ENCODE assay signal across 1 cellular context in the genomic region with DNA sequence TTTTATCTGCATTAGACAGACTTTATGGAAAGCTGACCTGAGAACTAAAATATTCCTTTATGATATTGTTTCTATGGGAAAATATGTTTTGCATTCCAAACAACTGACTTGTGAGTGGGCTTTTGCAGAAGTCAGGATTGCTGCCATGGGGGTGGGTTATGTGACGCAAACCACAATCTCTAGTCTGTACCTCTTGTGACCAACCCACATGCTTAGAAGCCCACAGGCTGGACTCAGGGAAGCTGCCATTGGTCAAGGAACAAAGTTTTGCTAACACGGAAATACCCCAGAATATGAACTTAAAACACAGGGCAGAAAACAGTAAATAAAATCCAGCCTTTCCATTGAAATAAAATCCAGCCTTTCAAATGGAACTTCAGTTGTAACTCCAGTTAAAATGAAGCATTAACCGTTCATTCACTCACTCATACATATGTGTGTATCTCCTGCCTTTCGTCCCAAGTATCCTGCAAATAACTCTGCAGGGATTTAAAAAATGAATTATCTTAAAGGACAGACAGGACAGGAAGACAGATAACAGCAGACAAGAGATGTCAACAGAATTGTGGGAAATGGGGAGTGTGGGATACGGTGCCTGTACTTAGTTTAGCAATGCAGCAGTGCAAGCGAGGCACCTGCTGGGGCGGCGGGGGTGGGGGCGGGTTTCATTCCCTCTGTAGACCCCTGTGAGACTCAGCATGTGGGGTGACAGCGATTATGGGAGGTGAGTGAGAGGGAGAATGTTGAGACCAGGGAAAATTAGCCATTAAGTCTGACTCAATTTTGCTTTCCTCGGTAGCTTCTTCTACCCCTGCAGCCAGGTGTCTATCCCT.
TF ChIP-seq lines count a peak whose summit lies in the region.

No MANE protein-coding gene starts in this region.

TF ChIP-seq in K562, 482 proteins besides CTCF, POLR2A, EP300 and RAD21 (continues in another document):
- TF ChIP-seq NR4A1 (CRISPR knock-in tag; IDR thresholded peaks at IDR 0.05) (no peak), NR4A1 (tag; IDR thresholded peaks at IDR 0.05) (no peak), PRPF4 (IDR thresholded peaks at IDR 0.05; ENCODE audit: insufficient read depth, low read depth, low read length, poor library complexity, severe bottlenecking) (no peak), SRSF1 (IDR thresholded peaks at IDR 0.05; ENCODE audit: low read depth, low read length) (no peak), PHF20 (IDR thresholded peaks at IDR 0.05; ENCODE audit: partially characterized antibody) (no peak), SMARCA5 (IDR thresholded peaks at IDR 0.05) (no peak), HNRNPUL1 (IDR thresholded peaks at IDR 0.05; ENCODE audit: low read length) (no peak), RBM22 (IDR thresholded peaks at IDR 0.05; ENCODE audit: low read depth, low read length, poor library complexity, severe bottlenecking) (no peak), SREBF1 (IDR thresholded peaks at IDR 0.05; ENCODE audit: borderline replicate concordance, low read depth, low read length) (no peak), CC2D1A (IDR thresholded peaks at IDR 0.05) (no peak), FOXA1 (IDR thresholded peaks at IDR 0.05; ENCODE audit: borderline replicate concordance) (no peak), TCF7 (IDR thresholded peaks at IDR 0.05; ENCODE audit: borderline replicate concordance) (no peak), ZNF551 (CRISPR knock-in tag; IDR thresholded peaks at IDR 0.05) (no peak), ELF4 (CRISPR knock-in tag; IDR thresholded peaks at IDR 0.05) (no peak), TAF9B (IDR thresholded peaks at IDR 0.05; ENCODE audit: partially characterized antibody) (no peak), NR2C2 (CRISPR knock-in tag; IDR thresholded peaks at IDR 0.05) (no peak), NR2C2 (tag; IDR thresholded peaks at IDR 0.05) (no peak), EZH2 (IDR thresholded peaks at IDR 0.05; ENCODE audit: borderline replicate concordance, low read depth, low read length) (no peak), ZC3H11A (IDR thresholded peaks at IDR 0.05; ENCODE audit: low read depth, low read length) (no peak), KDM5B (IDR thresholded peaks at IDR 0.05; ENCODE audit: insufficient replicate concordance, low read depth, low read length) (no peak), ZNF143 (CRISPR knock-in tag; IDR thresholded peaks at IDR 0.05) (no peak), PHTF2 (CRISPR knock-in tag; IDR thresholded peaks at IDR 0.05) (no peak), SIRT6 (IDR thresholded peaks at IDR 0.05; ENCODE audit: low read depth, low read length) (no peak), C11orf30 (IDR thresholded peaks at IDR 0.05; ENCODE audit: low read depth) (no peak)
- TF ChIP-seq, protein P1, sequence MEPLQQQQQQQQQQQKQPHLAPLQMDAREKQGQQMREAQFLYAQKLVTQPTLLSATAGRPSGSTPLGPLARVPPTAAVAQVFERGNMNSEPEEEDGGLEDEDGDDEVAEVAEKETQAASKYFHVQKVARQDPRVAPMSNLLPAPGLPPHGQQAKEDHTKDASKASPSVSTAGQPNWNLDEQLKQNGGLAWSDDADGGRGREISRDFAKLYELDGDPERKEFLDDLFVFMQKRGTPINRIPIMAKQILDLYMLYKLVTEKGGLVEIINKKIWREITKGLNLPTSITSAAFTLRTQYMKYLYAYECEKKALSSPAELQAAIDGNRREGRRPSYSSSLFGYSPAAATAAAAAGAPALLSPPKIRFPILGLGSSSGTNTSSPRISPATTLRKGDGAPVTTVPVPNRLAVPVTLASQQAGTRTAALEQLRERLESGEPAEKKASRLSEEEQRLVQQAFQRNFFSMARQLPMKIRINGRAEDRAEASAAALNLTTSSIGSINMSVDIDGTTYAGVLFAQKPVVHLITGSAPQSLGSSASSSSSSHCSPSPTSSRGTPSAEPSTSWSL (CRISPR knock-in tag; IDR thresholded peaks at IDR 0.05; ENCODE audit: borderline replicate concordance), result no peak
- TF ChIP-seq, protein P2, sequence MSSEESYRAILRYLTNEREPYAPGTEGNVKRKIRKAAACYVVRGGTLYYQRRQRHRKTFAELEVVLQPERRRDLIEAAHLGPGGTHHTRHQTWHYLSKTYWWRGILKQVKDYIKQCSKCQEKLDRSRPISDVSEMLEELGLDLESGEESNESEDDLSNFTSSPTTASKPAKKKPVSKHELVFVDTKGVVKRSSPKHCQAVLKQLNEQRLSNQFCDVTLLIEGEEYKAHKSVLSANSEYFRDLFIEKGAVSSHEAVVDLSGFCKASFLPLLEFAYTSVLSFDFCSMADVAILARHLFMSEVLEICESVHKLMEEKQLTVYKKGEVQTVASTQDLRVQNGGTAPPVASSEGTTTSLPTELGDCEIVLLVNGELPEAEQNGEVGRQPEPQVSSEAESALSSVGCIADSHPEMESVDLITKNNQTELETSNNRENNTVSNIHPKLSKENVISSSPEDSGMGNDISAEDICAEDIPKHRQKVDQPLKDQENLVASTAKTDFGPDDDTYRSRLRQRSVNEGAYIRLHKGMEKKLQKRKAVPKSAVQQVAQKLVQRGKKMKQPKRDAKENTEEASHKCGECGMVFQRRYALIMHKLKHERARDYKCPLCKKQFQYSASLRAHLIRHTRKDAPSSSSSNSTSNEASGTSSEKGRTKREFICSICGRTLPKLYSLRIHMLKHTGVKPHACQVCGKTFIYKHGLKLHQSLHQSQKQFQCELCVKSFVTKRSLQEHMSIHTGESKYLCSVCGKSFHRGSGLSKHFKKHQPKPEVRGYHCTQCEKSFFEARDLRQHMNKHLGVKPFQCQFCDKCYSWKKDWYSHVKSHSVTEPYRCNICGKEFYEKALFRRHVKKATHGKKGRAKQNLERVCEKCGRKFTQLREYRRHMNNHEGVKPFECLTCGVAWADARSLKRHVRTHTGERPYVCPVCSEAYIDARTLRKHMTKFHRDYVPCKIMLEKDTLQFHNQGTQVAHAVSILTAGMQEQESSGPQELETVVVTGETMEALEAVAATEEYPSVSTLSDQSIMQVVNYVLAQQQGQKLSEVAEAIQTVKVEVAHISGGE (CRISPR knock-in tag; IDR thresholded peaks at IDR 0.05), result peak in 1 of 3 experiments; percentile 56; a peak in 1 of 6 replicates
- TF ChIP-seq, protein P3, sequence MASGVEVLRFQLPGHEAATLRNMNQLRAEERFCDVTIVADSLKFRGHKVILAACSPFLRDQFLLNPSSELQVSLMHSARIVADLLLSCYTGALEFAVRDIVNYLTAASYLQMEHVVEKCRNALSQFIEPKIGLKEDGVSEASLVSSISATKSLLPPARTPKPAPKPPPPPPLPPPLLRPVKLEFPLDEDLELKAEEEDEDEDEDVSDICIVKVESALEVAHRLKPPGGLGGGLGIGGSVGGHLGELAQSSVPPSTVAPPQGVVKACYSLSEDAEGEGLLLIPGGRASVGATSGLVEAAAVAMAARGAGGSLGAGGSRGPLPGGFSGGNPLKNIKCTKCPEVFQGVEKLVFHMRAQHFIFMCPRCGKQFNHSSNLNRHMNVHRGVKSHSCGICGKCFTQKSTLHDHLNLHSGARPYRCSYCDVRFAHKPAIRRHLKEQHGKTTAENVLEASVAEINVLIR (CRISPR knock-in tag; IDR thresholded peaks at IDR 0.05), result no peak
- TF ChIP-seq, protein P4, sequence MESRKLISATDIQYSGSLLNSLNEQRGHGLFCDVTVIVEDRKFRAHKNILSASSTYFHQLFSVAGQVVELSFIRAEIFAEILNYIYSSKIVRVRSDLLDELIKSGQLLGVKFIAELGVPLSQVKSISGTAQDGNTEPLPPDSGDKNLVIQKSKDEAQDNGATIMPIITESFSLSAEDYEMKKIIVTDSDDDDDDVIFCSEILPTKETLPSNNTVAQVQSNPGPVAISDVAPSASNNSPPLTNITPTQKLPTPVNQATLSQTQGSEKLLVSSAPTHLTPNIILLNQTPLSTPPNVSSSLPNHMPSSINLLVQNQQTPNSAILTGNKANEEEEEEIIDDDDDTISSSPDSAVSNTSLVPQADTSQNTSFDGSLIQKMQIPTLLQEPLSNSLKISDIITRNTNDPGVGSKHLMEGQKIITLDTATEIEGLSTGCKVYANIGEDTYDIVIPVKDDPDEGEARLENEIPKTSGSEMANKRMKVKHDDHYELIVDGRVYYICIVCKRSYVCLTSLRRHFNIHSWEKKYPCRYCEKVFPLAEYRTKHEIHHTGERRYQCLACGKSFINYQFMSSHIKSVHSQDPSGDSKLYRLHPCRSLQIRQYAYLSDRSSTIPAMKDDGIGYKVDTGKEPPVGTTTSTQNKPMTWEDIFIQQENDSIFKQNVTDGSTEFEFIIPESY (CRISPR knock-in tag; IDR thresholded peaks at IDR 0.05), result no peak
- TF ChIP-seq, protein P5, sequence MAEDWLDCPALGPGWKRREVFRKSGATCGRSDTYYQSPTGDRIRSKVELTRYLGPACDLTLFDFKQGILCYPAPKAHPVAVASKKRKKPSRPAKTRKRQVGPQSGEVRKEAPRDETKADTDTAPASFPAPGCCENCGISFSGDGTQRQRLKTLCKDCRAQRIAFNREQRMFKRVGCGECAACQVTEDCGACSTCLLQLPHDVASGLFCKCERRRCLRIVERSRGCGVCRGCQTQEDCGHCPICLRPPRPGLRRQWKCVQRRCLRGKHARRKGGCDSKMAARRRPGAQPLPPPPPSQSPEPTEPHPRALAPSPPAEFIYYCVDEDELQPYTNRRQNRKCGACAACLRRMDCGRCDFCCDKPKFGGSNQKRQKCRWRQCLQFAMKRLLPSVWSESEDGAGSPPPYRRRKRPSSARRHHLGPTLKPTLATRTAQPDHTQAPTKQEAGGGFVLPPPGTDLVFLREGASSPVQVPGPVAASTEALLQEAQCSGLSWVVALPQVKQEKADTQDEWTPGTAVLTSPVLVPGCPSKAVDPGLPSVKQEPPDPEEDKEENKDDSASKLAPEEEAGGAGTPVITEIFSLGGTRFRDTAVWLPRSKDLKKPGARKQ (CRISPR knock-in tag; IDR thresholded peaks at IDR 0.05), result no peak
- TF ChIP-seq, protein P6, sequence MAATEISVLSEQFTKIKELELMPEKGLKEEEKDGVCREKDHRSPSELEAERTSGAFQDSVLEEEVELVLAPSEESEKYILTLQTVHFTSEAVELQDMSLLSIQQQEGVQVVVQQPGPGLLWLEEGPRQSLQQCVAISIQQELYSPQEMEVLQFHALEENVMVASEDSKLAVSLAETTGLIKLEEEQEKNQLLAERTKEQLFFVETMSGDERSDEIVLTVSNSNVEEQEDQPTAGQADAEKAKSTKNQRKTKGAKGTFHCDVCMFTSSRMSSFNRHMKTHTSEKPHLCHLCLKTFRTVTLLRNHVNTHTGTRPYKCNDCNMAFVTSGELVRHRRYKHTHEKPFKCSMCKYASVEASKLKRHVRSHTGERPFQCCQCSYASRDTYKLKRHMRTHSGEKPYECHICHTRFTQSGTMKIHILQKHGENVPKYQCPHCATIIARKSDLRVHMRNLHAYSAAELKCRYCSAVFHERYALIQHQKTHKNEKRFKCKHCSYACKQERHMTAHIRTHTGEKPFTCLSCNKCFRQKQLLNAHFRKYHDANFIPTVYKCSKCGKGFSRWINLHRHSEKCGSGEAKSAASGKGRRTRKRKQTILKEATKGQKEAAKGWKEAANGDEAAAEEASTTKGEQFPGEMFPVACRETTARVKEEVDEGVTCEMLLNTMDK (IDR thresholded peaks at IDR 0.05; ENCODE audit: borderline replicate concordance, insufficient read depth, low read depth, low read length, poor library complexity, severe bottlenecking), result no peak
- TF ChIP-seq, protein P7, sequence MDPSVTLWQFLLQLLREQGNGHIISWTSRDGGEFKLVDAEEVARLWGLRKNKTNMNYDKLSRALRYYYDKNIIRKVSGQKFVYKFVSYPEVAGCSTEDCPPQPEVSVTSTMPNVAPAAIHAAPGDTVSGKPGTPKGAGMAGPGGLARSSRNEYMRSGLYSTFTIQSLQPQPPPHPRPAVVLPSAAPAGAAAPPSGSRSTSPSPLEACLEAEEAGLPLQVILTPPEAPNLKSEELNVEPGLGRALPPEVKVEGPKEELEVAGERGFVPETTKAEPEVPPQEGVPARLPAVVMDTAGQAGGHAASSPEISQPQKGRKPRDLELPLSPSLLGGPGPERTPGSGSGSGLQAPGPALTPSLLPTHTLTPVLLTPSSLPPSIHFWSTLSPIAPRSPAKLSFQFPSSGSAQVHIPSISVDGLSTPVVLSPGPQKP (CRISPR knock-in tag; IDR thresholded peaks at IDR 0.05), result no peak
- TF ChIP-seq, protein P8, sequence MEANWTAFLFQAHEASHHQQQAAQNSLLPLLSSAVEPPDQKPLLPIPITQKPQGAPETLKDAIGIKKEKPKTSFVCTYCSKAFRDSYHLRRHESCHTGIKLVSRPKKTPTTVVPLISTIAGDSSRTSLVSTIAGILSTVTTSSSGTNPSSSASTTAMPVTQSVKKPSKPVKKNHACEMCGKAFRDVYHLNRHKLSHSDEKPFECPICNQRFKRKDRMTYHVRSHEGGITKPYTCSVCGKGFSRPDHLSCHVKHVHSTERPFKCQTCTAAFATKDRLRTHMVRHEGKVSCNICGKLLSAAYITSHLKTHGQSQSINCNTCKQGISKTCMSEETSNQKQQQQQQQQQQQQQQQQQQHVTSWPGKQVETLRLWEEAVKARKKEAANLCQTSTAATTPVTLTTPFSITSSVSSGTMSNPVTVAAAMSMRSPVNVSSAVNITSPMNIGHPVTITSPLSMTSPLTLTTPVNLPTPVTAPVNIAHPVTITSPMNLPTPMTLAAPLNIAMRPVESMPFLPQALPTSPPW (CRISPR knock-in tag; IDR thresholded peaks at IDR 0.05), result no peak; the same call in 1 of the 2 replicates
- TF ChIP-seq, protein P9, sequence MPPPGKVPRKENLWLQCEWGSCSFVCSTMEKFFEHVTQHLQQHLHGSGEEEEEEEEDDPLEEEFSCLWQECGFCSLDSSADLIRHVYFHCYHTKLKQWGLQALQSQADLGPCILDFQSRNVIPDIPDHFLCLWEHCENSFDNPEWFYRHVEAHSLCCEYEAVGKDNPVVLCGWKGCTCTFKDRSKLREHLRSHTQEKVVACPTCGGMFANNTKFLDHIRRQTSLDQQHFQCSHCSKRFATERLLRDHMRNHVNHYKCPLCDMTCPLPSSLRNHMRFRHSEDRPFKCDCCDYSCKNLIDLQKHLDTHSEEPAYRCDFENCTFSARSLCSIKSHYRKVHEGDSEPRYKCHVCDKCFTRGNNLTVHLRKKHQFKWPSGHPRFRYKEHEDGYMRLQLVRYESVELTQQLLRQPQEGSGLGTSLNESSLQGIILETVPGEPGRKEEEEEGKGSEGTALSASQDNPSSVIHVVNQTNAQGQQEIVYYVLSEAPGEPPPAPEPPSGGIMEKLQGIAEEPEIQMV (tag; conservative IDR thresholded peaks at IDR 0.05; ENCODE audit: low read depth), result no peak
- TF ChIP-seq, protein P10, sequence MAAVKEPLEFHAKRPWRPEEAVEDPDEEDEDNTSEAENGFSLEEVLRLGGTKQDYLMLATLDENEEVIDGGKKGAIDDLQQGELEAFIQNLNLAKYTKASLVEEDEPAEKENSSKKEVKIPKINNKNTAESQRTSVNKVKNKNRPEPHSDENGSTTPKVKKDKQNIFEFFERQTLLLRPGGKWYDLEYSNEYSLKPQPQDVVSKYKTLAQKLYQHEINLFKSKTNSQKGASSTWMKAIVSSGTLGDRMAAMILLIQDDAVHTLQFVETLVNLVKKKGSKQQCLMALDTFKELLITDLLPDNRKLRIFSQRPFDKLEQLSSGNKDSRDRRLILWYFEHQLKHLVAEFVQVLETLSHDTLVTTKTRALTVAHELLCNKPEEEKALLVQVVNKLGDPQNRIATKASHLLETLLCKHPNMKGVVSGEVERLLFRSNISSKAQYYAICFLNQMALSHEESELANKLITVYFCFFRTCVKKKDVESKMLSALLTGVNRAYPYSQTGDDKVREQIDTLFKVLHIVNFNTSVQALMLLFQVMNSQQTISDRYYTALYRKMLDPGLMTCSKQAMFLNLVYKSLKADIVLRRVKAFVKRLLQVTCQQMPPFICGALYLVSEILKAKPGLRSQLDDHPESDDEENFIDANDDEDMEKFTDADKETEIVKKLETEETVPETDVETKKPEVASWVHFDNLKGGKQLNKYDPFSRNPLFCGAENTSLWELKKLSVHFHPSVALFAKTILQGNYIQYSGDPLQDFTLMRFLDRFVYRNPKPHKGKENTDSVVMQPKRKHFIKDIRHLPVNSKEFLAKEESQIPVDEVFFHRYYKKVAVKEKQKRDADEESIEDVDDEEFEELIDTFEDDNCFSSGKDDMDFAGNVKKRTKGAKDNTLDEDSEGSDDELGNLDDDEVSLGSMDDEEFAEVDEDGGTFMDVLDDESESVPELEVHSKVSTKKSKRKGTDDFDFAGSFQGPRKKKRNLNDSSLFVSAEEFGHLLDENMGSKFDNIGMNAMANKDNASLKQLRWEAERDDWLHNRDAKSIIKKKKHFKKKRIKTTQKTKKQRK (IDR thresholded peaks at IDR 0.05; ENCODE audit: borderline replicate concordance, low read depth, low read length), result no peak
